6 cellular contexts compared by ENCODE assay signal in genomic region chr11:91813263-91813662, GRCh38.
"Had no signal": no experiment of that assay in that cellular context is flagged by ENCODE, and none has a peak within 500 bp of the region (broad histone marks: within the 10 kb centered on the region; RNA-seq: fewer than 3 reads in every experiment).

No MANE protein-coding gene starts in this region.

- DNase-seq: GM23248, GOT3, H7, HFFc6 had no signal

- ATAC-seq: HCT116, HepG2 had no signal
